ENCODE assay signal across 8 cellular contexts in the genomic region with DNA sequence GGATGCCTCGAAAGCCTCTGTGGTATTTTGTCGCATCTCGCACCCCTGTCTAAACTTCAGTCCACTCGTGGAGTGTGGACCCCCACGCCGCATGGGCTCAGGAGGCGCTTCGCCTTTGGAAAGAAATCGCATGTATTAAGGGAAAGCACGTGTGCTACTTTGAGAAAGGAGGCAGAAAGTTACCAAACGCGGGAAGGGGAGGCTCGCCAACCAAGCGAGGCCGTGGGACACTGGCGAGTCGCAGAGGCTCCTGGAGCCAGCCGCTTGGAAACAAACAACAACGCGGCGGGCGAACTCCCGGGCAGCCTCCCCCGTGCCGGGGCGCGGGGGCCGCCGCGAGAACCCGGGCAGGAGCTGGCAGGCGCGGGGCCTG. TPM values are rescaled to one million over a fixed set of nuclear protein-coding genes. Genes with fewer than 3 reads are reported as not detected.
A peak's percentile ranks its signal among the peaks of the same experiment; 100 is the strongest.
DNase-seq lines count a peak whose midpoint lies in the region; FAIRE-seq and TF ChIP-seq lines count a peak whose summit lies in the region.

No MANE protein-coding gene starts in this region.

- H3K79me2 ChIP-seq in PC-9 (ENCODE audit: low read depth): peaks cover 39% of the 10 kb centered on the region

- DNase-seq in Calu3 (no peak), PC-9 (no peak), nephron progenitor cell (no peak), GM13976 (ENCODE audit: low spot score) (no peak), frontal cortex (ENCODE audit: low spot score in 2 of 2) (no peak), D721Med (ENCODE audit: insufficient read length, low spot score) (no peak)
- DNase-seq in activated naive CD4-positive, alpha-beta T cell treated with anti-CD3 and anti-CD28 coated beads, Interleukin-2, amount 50 U/mL, for 16 hours: no peak

- no peaks in the 10 kb centered on the region for H3K9me3 ChIP-seq in PC-9 (ENCODE audit: insufficient read depth, low read depth)
- no peaks in the 10 kb centered on the region for H3K9me3 ChIP-seq in esophagus (ENCODE audit: control insufficient read depth in 2 of 2, insufficient read depth in 1 of 2, low read depth in 1 of 2, low read length in 1 of 2)

- peak overlapping the region; percentile 77 for H3K4me2 ChIP-seq in PC-9

- H3K4me1 ChIP-seq in PC-9 (replicated peaks; ENCODE audit: insufficient read depth) (peaks cover 18% of the 10 kb centered on the region), esophagus (ENCODE audit: control insufficient read depth in 2 of 2, insufficient read depth in 2 of 2, low read length in 1 of 2) (peaks cover 4 to 7% of the 10 kb centered on the region in 2 donors)

- H3K9me2 ChIP-seq in PC-9 (ENCODE audit: insufficient read depth): no peaks in the 10 kb centered on the region

- peak overlapping the region; percentile 73 for H3K4me3 Mint-ChIP-seq in Calu3 (ENCODE audit: low read depth, unreplicated experiment)
- H3K4me3 Mint-ChIP-seq in nephron progenitor cell: peak overlapping the region; percentile 98

- H3K27me3 Mint-ChIP-seq in Calu3 (ENCODE audit: unreplicated experiment): peaks cover 19% of the 10 kb centered on the region
- H3K27me3 Mint-ChIP-seq in nephron progenitor cell (ENCODE audit: low read depth, poor library complexity): peaks cover 22% of the 10 kb centered on the region

- 0 out of 2 replicates have a peak, but pooled peaks cover 4% of the 10 kb centered on the region for H3K36me3 ChIP-seq in PC-9 (ENCODE audit: low read depth)
- no peaks in the 10 kb centered on the region for H3K36me3 ChIP-seq in esophagus (ENCODE audit: control insufficient read depth in 2 of 2, insufficient read depth in 2 of 2, low read length in 1 of 2)

- in situ Hi-C loops in GM13976 (cut with MboI; ENCODE audit: low sequenced_read_pairs, unreplicated experiment): no loop called here

- CTCF ChIA-PET in Calu3 (lab: Charles Lee): no interaction called here
- CTCF ChIA-PET in PC-9 (lab: Charles Lee): interaction anchor here (0.7 kb wide), 1 partner anchor 87 kb away, joined by 5 read pairs; no protein-coding TSS in a partner anchor

- H3K4me3 ChIP-seq in PC-9 (peak overlapping the region; percentile 58), esophagus (ENCODE audit: low read depth in 1 of 2, low read length in 2 of 2) (peak overlapping the region; percentile 51 to 78)

- peaks cover 19% of the 10 kb centered on the region; the same call in 1 of the 2 replicates for H3F3A ChIP-seq in PC-9 (ENCODE audit: insufficient read depth, low read depth)

- H3K27ac Mint-ChIP-seq in Calu3 (ENCODE audit: unreplicated experiment): peak overlapping the region; percentile 18
- H3K27ac Mint-ChIP-seq in nephron progenitor cell: peak overlapping the region; percentile 55

- H3K36me3 Mint-ChIP-seq in Calu3 (ENCODE audit: insufficient read depth, unreplicated experiment): peaks cover 43% of the 10 kb centered on the region
- H3K36me3 Mint-ChIP-seq in nephron progenitor cell (ENCODE audit: low read depth): no peaks in the 10 kb centered on the region

- no TSS peak for BruUV-seq in Calu3 (replicated peaks; lab: Mats Ljungman, UMichigan)
- BruUV-seq in PC-9 (replicated peaks; lab: Mats Ljungman, UMichigan): no TSS peak

- H3K27me3 ChIP-seq in PC-9 (ENCODE audit: insufficient read depth, low read depth) (no peaks in the 10 kb centered on the region), esophagus (ENCODE audit: control insufficient read depth in 1 of 2, insufficient read depth in 2 of 2, low read length in 2 of 2) (no peaks in the 10 kb centered on the region)

- intact Hi-C loops in Calu3 (cut with micrococcal nuclease; ENCODE audit: unreplicated experiment): loop anchor here (10.0 kb wide), 1 partner anchor 99 kb away; no protein-coding TSS in a partner anchor
- intact Hi-C loops in PC-9 (cut with micrococcal nuclease; ENCODE audit: unreplicated experiment): loop anchor here (10.0 kb wide), 1 partner anchor 129 kb away; no protein-coding TSS in a partner anchor

- peak overlapping the region; percentile 92 for H2AFZ ChIP-seq in PC-9

- POLR2A ChIA-PET in PC-9 (lab: Charles Lee; ENCODE audit: unreplicated experiment): no interaction called here

- peaks cover 3% of the 10 kb centered on the region; the same call in 1 of the 2 replicates for H4K20me1 ChIP-seq in PC-9 (ENCODE audit: insufficient read depth)

- H3K4me1 Mint-ChIP-seq in Calu3 (ENCODE audit: low read depth, unreplicated experiment) (peaks cover 18% of the 10 kb centered on the region), nephron progenitor cell (peaks cover 44% of the 10 kb centered on the region)

- H3K9me3 Mint-ChIP-seq in Calu3 (ENCODE audit: low read depth, unreplicated experiment) (peaks cover 4% of the 10 kb centered on the region), nephron progenitor cell (peaks cover 27% of the 10 kb centered on the region)

- no peak for FAIRE-seq in frontal cortex (lab: Jason Lieb, UNC)
- no peak for FAIRE-seq in D721Med (lab: Jason Lieb, UNC)

- no peak overlapping the region for H3K27ac ChIP-seq in PC-9
- peak overlapping the region; percentile 67 to 81 for H3K27ac ChIP-seq in esophagus (ENCODE audit: low read depth in 2 of 2, low read length in 1 of 2)

- 6 to 8% methylated on average over 28 to 33 of the region's 33 CpGs for WGBS in esophagus, 2 donors

- no peak for TF ChIP-seq CTCF in Calu3 (IDR thresholded peaks at IDR 0.05; ENCODE audit: unreplicated experiment)
- TF ChIP-seq CTCF in PC-9 (conservative IDR thresholded peaks at IDR 0.05): no peak
- TF ChIP-seq CTCF in nephron progenitor cell (IDR thresholded peaks at IDR 0.05): no peak
- TF ChIP-seq CTCF in GM13976 (IDR thresholded peaks at IDR 0.05; ENCODE audit: borderline replicate concordance, control extremely low read depth, extremely low read depth, insufficient read depth, missing control alignments): no peak
- TF ChIP-seq CTCF in D721Med (IDR thresholded peaks at IDR 0.05; ENCODE audit: insufficient read depth, missing control alignments): no peak

RNA-seq across cellular contexts. Expression of a gene that starts 0.5 kb away (rescaled TPM):
- total RNA-seq in Calu3 (2022) (56.4 and 63.8 TPM in 2 replicates), PC-9 (2021) (91.4 and 107 TPM in 2 replicates), frontal cortex (27.3 TPM)
- 1 to 10 TPM; 4.9 TPM for polyA plus RNA-seq in esophagus
